ENCODE assay signal across 14 cellular contexts in genomic region chr1:22916469-22916817, GRCh38. TPM values are rescaled to one million over a fixed set of nuclear protein-coding genes. Genes with fewer than 3 reads are reported as not detected.
DNase-seq lines count a peak whose midpoint lies in the region; ATAC-seq lines count a peak whose summit lies in the region.
"Had no signal": no experiment of that assay in that cellular context is flagged by ENCODE, and none has a peak within 500 bp of the region (broad histone marks: within the 10 kb centered on the region; RNA-seq: fewer than 3 reads in every experiment).

No MANE protein-coding gene starts in this region.

- no peak for ATAC-seq in GM21619 (IDR thresholded peaks at IDR 0.05; ENCODE audit: unreplicated experiment)
- ATAC-seq: gastrocnemius medialis had no signal

- DNase-seq in Caki2 (ENCODE audit: low read depth) = peak; percentile 9
- DNase-seq in NCI-H128 (lab: John Stamatoyannopoulos, UW; ENCODE audit: unreplicated experiment) = peak; percentile 67
- peak in 42 of 56 donors; percentile 5 to 73 (median 42) for DNase-seq in amygdala (lab: John Stamatoyannopoulos, UW)
- peak; percentile 40 for DNase-seq in midbrain (lab: John Stamatoyannopoulos, UW)
- no peak for DNase-seq in epidermal melanocyte (ENCODE audit: insufficient read length, low spot score)
- DNase-seq in HT-29 (ENCODE audit: low spot score) = no peak
- DNase-seq in OCI-M1 (lab: John Stamatoyannopoulos, UW) = no peak
- DNase-seq: activated B cell treated with CpG ODN at 0.5 μM for 24 hours, colonic mucosa, gastrocnemius medialis, mesenchymal stem cell had no signal

- in situ Hi-C loops in Caki2 (cut with HindIII; ENCODE audit: low pct_unique_long_range_greater_than_20kb, low sequenced_read_pairs) = no loop called here

RNA-seq across cellular contexts. Expression of gene LACTBL1, which starts 56.2 kb away (rescaled TPM):
- not detected in 2 replicates for total RNA-seq in Caki2 (2014; rRNA removed; shearing (Covaris generic); ENCODE audit: low replicate concordance)
- not detected in 2 replicates for total RNA-seq in HT-29 (2014; rRNA removed; shearing (Covaris generic))
- total RNA-seq: activated B cell treated with CpG ODN at 0.5 μM for 24 hours, colonic mucosa, gastrocnemius medialis, pulmonary artery endothelial cell, suprapubic skin had no signal

Comparison
In these comparisons a context has a peak if more than half of its experiments do, and no peak if none do; other contexts are left out.
1. DNase-seq: peak in Caki2 (single experiment), NCI-H128 (single experiment), amygdala (42 of 56) and midbrain (single experiment); none in epidermal melanocyte (single experiment), HT-29 (single experiment) and OCI-M1 (single experiment).